In genomic region chr22:41117127-41117965, GRCh38 we compare ENCODE assay signal across 2 cellular contexts.
TF ChIP-seq lines count a peak whose summit lies in the region.

No MANE protein-coding gene starts in this region.

TF ChIP-seq in HCT116, 20 proteins besides CTCF, POLR2A, EP300 and RAD21:
- TF ChIP-seq EZH2phosphoT487 (IDR thresholded peaks at IDR 0.05; ENCODE audit: borderline replicate concordance) (no peak), SP1 (IDR thresholded peaks at IDR 0.05; ENCODE audit: low read depth) (no peak), ZNF274 (IDR thresholded peaks at IDR 0.05; ENCODE audit: low read depth, low read length) (no peak), ZFX (IDR thresholded peaks at IDR 0.05) (no peak), ATF3 (IDR thresholded peaks at IDR 0.05) (no peak)

TF ChIP-seq in HEK293T, 16 proteins besides CTCF, POLR2A, EP300 and RAD21 (continued from another document):
- TF ChIP-seq, protein P1, sequence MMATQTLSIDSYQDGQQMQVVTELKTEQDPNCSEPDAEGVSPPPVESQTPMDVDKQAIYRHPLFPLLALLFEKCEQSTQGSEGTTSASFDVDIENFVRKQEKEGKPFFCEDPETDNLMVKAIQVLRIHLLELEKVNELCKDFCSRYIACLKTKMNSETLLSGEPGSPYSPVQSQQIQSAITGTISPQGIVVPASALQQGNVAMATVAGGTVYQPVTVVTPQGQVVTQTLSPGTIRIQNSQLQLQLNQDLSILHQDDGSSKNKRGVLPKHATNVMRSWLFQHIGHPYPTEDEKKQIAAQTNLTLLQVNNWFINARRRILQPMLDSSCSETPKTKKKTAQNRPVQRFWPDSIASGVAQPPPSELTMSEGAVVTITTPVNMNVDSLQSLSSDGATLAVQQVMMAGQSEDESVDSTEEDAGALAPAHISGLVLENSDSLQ (IDR thresholded peaks at IDR 0.05) = no peak
- TF ChIP-seq LEF1 (IDR thresholded peaks at IDR 0.05; ENCODE audit: borderline replicate concordance) = no peak
- no peak for TF ChIP-seq ARNT (IDR thresholded peaks at IDR 0.05)
- TF ChIP-seq TARDBP (IDR thresholded peaks at IDR 0.05) = no peak
- TF ChIP-seq ELF4 (IDR thresholded peaks at IDR 0.05) = no peak
- TF ChIP-seq FOXM1 (IDR thresholded peaks at IDR 0.05; ENCODE audit: borderline replicate concordance) = no peak
- TF ChIP-seq HDGF (IDR thresholded peaks at IDR 0.05; ENCODE audit: borderline replicate concordance) = no peak
